Comparison of ENCODE assay signal across 9 cellular contexts in genomic region chr5:62340392-62340791, GRCh38. TPM values are rescaled to one million over a fixed set of nuclear protein-coding genes. Genes with fewer than 3 reads are reported as not detected.
DNase-seq lines count a peak whose midpoint lies in the region; ATAC-seq, FAIRE-seq and TF ChIP-seq lines count a peak whose summit lies in the region.
"Had no signal": no experiment of that assay in that cellular context is flagged by ENCODE, and none has a peak within 500 bp of the region (broad histone marks: within the 10 kb centered on the region; RNA-seq: fewer than 3 reads in every experiment).

No MANE protein-coding gene starts in this region.

- H3K4me2 ChIP-seq in OCI-LY7 (ENCODE audit: low read length) = no peak overlapping the region

- intact Hi-C loops in OCI-LY7 (cut with micrococcal nuclease; ENCODE audit: unreplicated experiment) = no loop called here

- CTCF ChIA-PET in OCI-LY7 (lab: Charles Lee; ENCODE audit: unreplicated experiment) = no interaction called here

- DNase-seq in GM12864 (ENCODE audit: low read depth) (no peak), OCI-LY7 (ENCODE audit: low spot score) (peak; percentile 14), fibroblast of mammary gland (ENCODE audit: low read depth) (peak; percentile 56), activated gamma-delta T cell (lab: John Stamatoyannopoulos, UW) (no peak), OCI-M2 (lab: John Stamatoyannopoulos, UW; ENCODE audit: unreplicated experiment) (no peak), HuH-7.5 (ENCODE audit: low spot score) (no peak)
- no peak for DNase-seq in stimulated activated naive CD8-positive, alpha-beta T cell treated with anti-CD3 and anti-CD28 coated beads, Interleukin-15, amount 100 ng/mL, for 72 hours
- DNase-seq: NCI-H2107 had no signal

- H3K9me3 Mint-ChIP-seq in stimulated activated naive CD8-positive, alpha-beta T cell treated with anti-CD3 and anti-CD28 coated beads, Interleukin-15, amount 100 ng/mL, for 72 hours = no peaks in the 10 kb centered on the region

- FAIRE-seq in A204.1 (lab: Jason Lieb, UNC) = peak; percentile 90

- no peak overlapping the region for H3K27ac ChIP-seq in OCI-LY7 (ENCODE audit: low read depth, low read length, poor library complexity, severe bottlenecking)

- no peaks in the 10 kb centered on the region for H3K27me3 Mint-ChIP-seq in stimulated activated naive CD8-positive, alpha-beta T cell treated with anti-CD3 and anti-CD28 coated beads, Interleukin-15, amount 100 ng/mL, for 72 hours

- H3K9me2 ChIP-seq in OCI-LY7 (ENCODE audit: insufficient read depth, low read length) = no peaks in the 10 kb centered on the region

- no peak overlapping the region for H2AFZ ChIP-seq in OCI-LY7 (ENCODE audit: low read length)

- peaks cover 21% of the 10 kb centered on the region for H3K36me3 ChIP-seq in OCI-LY7 (ENCODE audit: insufficient read depth, low read length)

- TF ChIP-seq CTCF in GM12864 (IDR thresholded peaks at IDR 0.05; ENCODE audit: low read depth, low read length, missing control alignments) (peak; percentile 43), OCI-LY7 (conservative IDR thresholded peaks at IDR 0.05; ENCODE audit: low read length) (peak; percentile 70), fibroblast of mammary gland (conservative IDR thresholded peaks at IDR 0.05; ENCODE audit: control insufficient read depth, insufficient read depth, low read depth, low read length) (peak; percentile 50)

- no peaks in the 10 kb centered on the region for H3K9me3 ChIP-seq in OCI-LY7 (ENCODE audit: low read length)

- no TSS peak for BruUV-seq in OCI-LY7 (replicated peaks; lab: Mats Ljungman, UMichigan)

- POLR2A ChIA-PET in OCI-LY7 (lab: Charles Lee) = interaction anchor here (0.7 kb wide), 1 partner anchor 108 kb away, joined by 5 read pairs; no protein-coding TSS in a partner anchor

- peaks cover 73% of the 10 kb centered on the region for H3K4me1 Mint-ChIP-seq in stimulated activated naive CD8-positive, alpha-beta T cell treated with anti-CD3 and anti-CD28 coated beads, Interleukin-15, amount 100 ng/mL, for 72 hours

- H3K4me3 ChIP-seq in GM12864 (ENCODE audit: low read depth, low read length) = no peak overlapping the region
- H3K4me3 ChIP-seq in OCI-LY7 (ENCODE audit: low read depth, low read length, poor library complexity, severe bottlenecking) = no peak overlapping the region
- H3K4me3 ChIP-seq in fibroblast of mammary gland (ENCODE audit: control insufficient read depth, low read depth, low read length) = no peak overlapping the region

- H3K4me1 ChIP-seq in OCI-LY7 (ENCODE audit: insufficient read depth, low read length, poor library complexity, severe bottlenecking) = no peaks in the 10 kb centered on the region

- no peaks in the 10 kb centered on the region; the same call in 1 of the 2 replicates for H4K20me1 ChIP-seq in OCI-LY7 (ENCODE audit: insufficient read depth, low read length)

- no peak overlapping the region for H3K4me3 Mint-ChIP-seq in stimulated activated naive CD8-positive, alpha-beta T cell treated with anti-CD3 and anti-CD28 coated beads, Interleukin-15, amount 100 ng/mL, for 72 hours

- H3K27ac Mint-ChIP-seq in stimulated activated naive CD8-positive, alpha-beta T cell treated with anti-CD3 and anti-CD28 coated beads, Interleukin-15, amount 100 ng/mL, for 72 hours = no peak overlapping the region

- ATAC-seq in stimulated activated naive CD8-positive, alpha-beta T cell treated with anti-CD3 and anti-CD28 coated beads, Interleukin-15, amount 100 ng/mL, for 72 hours = no peak

- peaks cover 100% of the 10 kb centered on the region for H3K79me2 ChIP-seq in OCI-LY7 (ENCODE audit: insufficient read depth, low read depth, low read length)

RNA-seq across cellular contexts. Expression of gene KIF2A, which starts 34.4 kb away (rescaled TPM):
- total RNA-seq in OCI-LY7 (2014; rRNA removed; shearing (Covaris generic)) = 50.3 and 56.9 TPM in 2 replicates
- 90.7 and 112 TPM in 2 replicates for total RNA-seq in OCI-LY7 (2022)

Comparison
In these comparisons a context has a peak if more than half of its experiments do, and no peak if none do; other contexts are left out.
1. DNase-seq: peak in OCI-LY7 (single experiment) and fibroblast of mammary gland (single experiment); none in GM12864 (single experiment), activated gamma-delta T cell (single experiment), OCI-M2 (single experiment), stimulated activated naive CD8-positive, alpha-beta T cell treated with anti-CD3 and anti-CD28 coated beads, Interleukin-15, amount 100 ng/mL, for 72 hours (0 of 2) and HuH-7.5 (single experiment).
2. Peak in every context shown above with its lines, with median percentiles within 50 percentile points of each other: CTCF ChIP-seq.